In genomic region chr16:50156590-50156989, GRCh38 we compare ENCODE assay signal across 14 cellular contexts. TPM values are rescaled to one million over a fixed set of nuclear protein-coding genes. Genes with fewer than 3 reads are reported as not detected.
DNase-seq lines count a peak whose midpoint lies in the region; ATAC-seq and TF ChIP-seq lines count a peak whose summit lies in the region.
"Had no signal": no experiment of that assay in that cellular context is flagged by ENCODE, and none has a peak within 500 bp of the region (broad histone marks: within the 10 kb centered on the region; RNA-seq: fewer than 3 reads in every experiment).

No MANE protein-coding gene starts in this region.

- no peak for TF ChIP-seq CTCF in HFFc6 (IDR thresholded peaks at IDR 0.05)
- TF ChIP-seq CTCF in glutamatergic neuron (IDR thresholded peaks at IDR 0.05; ENCODE audit: partially characterized antibody, unreplicated experiment), result no peak
- TF ChIP-seq CTCF in GM23338 (conservative IDR thresholded peaks at IDR 0.05; ENCODE audit: low read depth in 2 of 2), result no peak
- TF ChIP-seq CTCF in chondrocyte (IDR thresholded peaks at IDR 0.05), result no peak

- H3K4me1 Mint-ChIP-seq in activated CD4-positive, alpha-beta memory T cell treated with anti-CD3 and anti-CD28 coated beads for 36 hours (ENCODE audit: low read depth), result peaks cover 57% of the 10 kb centered on the region
- peaks cover 47% of the 10 kb centered on the region for H3K4me1 Mint-ChIP-seq in activated CD4-positive, alpha-beta memory T cell treated with anti-CD3 and anti-CD28 coated beads, Interleukin-2, amount 10 ng/mL, durations not matched to agents 7 days and 5 days
- H3K4me1 Mint-ChIP-seq in HFFc6 (ENCODE audit: low read depth) (peaks cover 67% of the 10 kb centered on the region), glutamatergic neuron (ENCODE audit: low read depth, unreplicated experiment) (peaks cover 17% of the 10 kb centered on the region), GM23338 (peaks cover 19% of the 10 kb centered on the region), chondrocyte (ENCODE audit: low read depth) (peaks cover 45% of the 10 kb centered on the region)
- H3K4me1 Mint-ChIP-seq in stimulated activated memory B cell treated with anti-CD40 and anti-IgM and Interleukin-4, amounts not matched to agents 10 μg/mL and 1 μg/mL and 100 μg/mL, for 72 hours, result peaks cover 63% of the 10 kb centered on the region

- peaks cover 78% of the 10 kb centered on the region for H3K79me2 ChIP-seq in GM23338 (replicated peaks; ENCODE audit: insufficient read depth)

- H3K4me3 ChIP-seq in GM23338, result no peak overlapping the region

- peaks cover 7% of the 10 kb centered on the region for H3K36me3 Mint-ChIP-seq in activated CD4-positive, alpha-beta memory T cell treated with anti-CD3 and anti-CD28 coated beads for 36 hours
- peaks cover 25% of the 10 kb centered on the region for H3K36me3 Mint-ChIP-seq in activated CD4-positive, alpha-beta memory T cell treated with anti-CD3 and anti-CD28 coated beads, Interleukin-2, amount 10 ng/mL, durations not matched to agents 7 days and 5 days (ENCODE audit: low read depth)
- H3K36me3 Mint-ChIP-seq in HFFc6 (ENCODE audit: low read depth), result peaks cover 27% of the 10 kb centered on the region; the same call in 1 of the 2 replicates
- H3K36me3 Mint-ChIP-seq in glutamatergic neuron (ENCODE audit: unreplicated experiment), result no peaks in the 10 kb centered on the region
- H3K36me3 Mint-ChIP-seq in stimulated activated memory B cell treated with anti-CD40 and anti-IgM and Interleukin-4, amounts not matched to agents 10 μg/mL and 1 μg/mL and 100 μg/mL, for 72 hours, result peaks cover 7% of the 10 kb centered on the region
- peaks cover 2% of the 10 kb centered on the region; the same call in 1 of the 3 replicates for H3K36me3 Mint-ChIP-seq in GM23338 (ENCODE audit: low read depth)
- no peaks in the 10 kb centered on the region for H3K36me3 Mint-ChIP-seq in chondrocyte (ENCODE audit: low read depth)

- ATAC-seq in stimulated activated memory B cell treated with anti-CD40 and anti-IgM and Interleukin-4, amounts not matched to agents 10 μg/mL and 1 μg/mL and 100 μg/mL, for 72 hours, result no peak
- no peak for ATAC-seq in GM23338

- peak overlapping the region; percentile 16 for H3K4me3 Mint-ChIP-seq in activated CD4-positive, alpha-beta memory T cell treated with anti-CD3 and anti-CD28 coated beads for 36 hours
- H3K4me3 Mint-ChIP-seq in activated CD4-positive, alpha-beta memory T cell treated with anti-CD3 and anti-CD28 coated beads, Interleukin-2, amount 10 ng/mL, durations not matched to agents 7 days and 5 days, result no peak overlapping the region
- peak overlapping the region; percentile 91 for H3K4me3 Mint-ChIP-seq in HFFc6
- H3K4me3 Mint-ChIP-seq in glutamatergic neuron (ENCODE audit: unreplicated experiment), result peak overlapping the region; percentile 57
- H3K4me3 Mint-ChIP-seq in stimulated activated memory B cell treated with anti-CD40 and anti-IgM and Interleukin-4, amounts not matched to agents 10 μg/mL and 1 μg/mL and 100 μg/mL, for 72 hours, result peak overlapping the region; percentile 35
- no peak overlapping the region for H3K4me3 Mint-ChIP-seq in GM23338
- no peak overlapping the region for H3K4me3 Mint-ChIP-seq in chondrocyte (ENCODE audit: unreplicated experiment)

- no peaks in the 10 kb centered on the region for H3K9me2 ChIP-seq in GM23338 (ENCODE audit: insufficient read depth)

- H4K20me1 ChIP-seq in GM23338 (replicated peaks; ENCODE audit: insufficient read depth), result peaks cover 41% of the 10 kb centered on the region

- H3K4me2 ChIP-seq in GM23338, result no peak overlapping the region

- no peaks in the 10 kb centered on the region for H3K27me3 Mint-ChIP-seq in activated CD4-positive, alpha-beta memory T cell treated with anti-CD3 and anti-CD28 coated beads for 36 hours
- H3K27me3 Mint-ChIP-seq in activated CD4-positive, alpha-beta memory T cell treated with anti-CD3 and anti-CD28 coated beads, Interleukin-2, amount 10 ng/mL, durations not matched to agents 7 days and 5 days, result no peaks in the 10 kb centered on the region
- H3K27me3 Mint-ChIP-seq in HFFc6 (ENCODE audit: insufficient read depth), result no peaks in the 10 kb centered on the region; the same call in 1 of the 2 replicates
- H3K27me3 Mint-ChIP-seq in glutamatergic neuron (ENCODE audit: unreplicated experiment), result peaks cover 7% of the 10 kb centered on the region
- H3K27me3 Mint-ChIP-seq in stimulated activated memory B cell treated with anti-CD40 and anti-IgM and Interleukin-4, amounts not matched to agents 10 μg/mL and 1 μg/mL and 100 μg/mL, for 72 hours, result no peaks in the 10 kb centered on the region
- H3K27me3 Mint-ChIP-seq in GM23338 (ENCODE audit: insufficient read depth, low read depth, poor library complexity), result peaks cover 5% of the 10 kb centered on the region
- H3K27me3 Mint-ChIP-seq in chondrocyte (ENCODE audit: low read depth), result no peaks in the 10 kb centered on the region

- no peak for DNase-seq in activated CD4-positive, alpha-beta memory T cell treated with anti-CD3 and anti-CD28 coated beads for 36 hours
- no peak for DNase-seq in activated CD4-positive, alpha-beta memory T cell treated with anti-CD3 and anti-CD28 coated beads, Interleukin-2, amount 10 ng/mL, durations not matched to agents 7 days and 5 days
- no peak for DNase-seq in HFFc6
- no peak for DNase-seq in glutamatergic neuron
- no peak for DNase-seq in NOMO-1 treated with DMSO at 0.1 percent for 48 hours (lab: John Stamatoyannopoulos, UW; ENCODE audit: unreplicated experiment)
- no peak for DNase-seq in GM23338 (ENCODE audit: low spot score)
- DNase-seq in chondrocyte (ENCODE audit: low spot score), result no peak
- DNase-seq: activated CD8-positive, alpha-beta memory T cell treated with anti-CD3 and anti-CD28 coated beads, Interleukin-2, amount 50 U/mL, for 4 hours; amygdala; mesenchymal stem cell; NCI-H1930 had no signal

- POLR2A ChIA-PET in activated CD4-positive, alpha-beta memory T cell treated with anti-CD3 and anti-CD28 coated beads for 36 hours (lab: Charles Lee), result no interaction called here
- POLR2A ChIA-PET in activated CD4-positive, alpha-beta memory T cell treated with anti-CD3 and anti-CD28 coated beads, Interleukin-2, amount 10 ng/mL, durations not matched to agents 7 days and 5 days (lab: Charles Lee), result interaction anchor here (1.4 kb wide), 1 partner anchor 10 kb away, joined by 4 read pairs; no protein-coding TSS in a partner anchor

- H2AFZ ChIP-seq in GM23338, result no peak overlapping the region

- intact Hi-C loops in activated CD4-positive, alpha-beta memory T cell treated with anti-CD3 and anti-CD28 coated beads for 36 hours (cut with micrococcal nuclease), result no loop called here

- H3K27me3 ChIP-seq in GM23338 (ENCODE audit: insufficient read depth), result no peaks in the 10 kb centered on the region

- H3F3A ChIP-seq in GM23338 (replicated peaks; ENCODE audit: low read depth), result no peaks in the 10 kb centered on the region

- no peak overlapping the region for H3K27ac ChIP-seq in GM23338 (ENCODE audit: low read depth)
- H3K27ac ChIP-seq: coronary artery, epithelial cell of prostate had no signal

- no peaks in the 10 kb centered on the region for H3K36me3 ChIP-seq in GM23338 (ENCODE audit: insufficient read depth)

- H3K4me1 ChIP-seq in GM23338 (ENCODE audit: insufficient read depth), result peaks cover 16% of the 10 kb centered on the region

- CTCF ChIA-PET in activated CD4-positive, alpha-beta memory T cell treated with anti-CD3 and anti-CD28 coated beads for 36 hours (lab: Charles Lee), result interaction anchor here (2.8 to 3.2 kb wide), 2 partner anchors 55 to 132 kb away, joined by 14 to 20 read pairs; partner anchors contain the start of gene CNEP1R1
- CTCF ChIA-PET in activated CD4-positive, alpha-beta memory T cell treated with anti-CD3 and anti-CD28 coated beads, Interleukin-2, amount 10 ng/mL, durations not matched to agents 7 days and 5 days (lab: Charles Lee), result interaction anchor here (1.1 to 3.5 kb wide), 3 partner anchors 40 to 89 kb away, joined by 3 to 21 read pairs (median 6); no protein-coding TSS in a partner anchor

- no peak overlapping the region for H3K27ac Mint-ChIP-seq in activated CD4-positive, alpha-beta memory T cell treated with anti-CD3 and anti-CD28 coated beads for 36 hours
- H3K27ac Mint-ChIP-seq in activated CD4-positive, alpha-beta memory T cell treated with anti-CD3 and anti-CD28 coated beads, Interleukin-2, amount 10 ng/mL, durations not matched to agents 7 days and 5 days, result no peak overlapping the region
- H3K27ac Mint-ChIP-seq in HFFc6 (no peak overlapping the region), glutamatergic neuron (ENCODE audit: unreplicated experiment) (no peak overlapping the region), GM23338 (no peak overlapping the region), chondrocyte (ENCODE audit: unreplicated experiment) (no peak overlapping the region)
- no peak overlapping the region for H3K27ac Mint-ChIP-seq in stimulated activated memory B cell treated with anti-CD40 and anti-IgM and Interleukin-4, amounts not matched to agents 10 μg/mL and 1 μg/mL and 100 μg/mL, for 72 hours

- H3K9me3 Mint-ChIP-seq in activated CD4-positive, alpha-beta memory T cell treated with anti-CD3 and anti-CD28 coated beads for 36 hours, result no peaks in the 10 kb centered on the region
- no peaks in the 10 kb centered on the region for H3K9me3 Mint-ChIP-seq in activated CD4-positive, alpha-beta memory T cell treated with anti-CD3 and anti-CD28 coated beads, Interleukin-2, amount 10 ng/mL, durations not matched to agents 7 days and 5 days
- no peaks in the 10 kb centered on the region for H3K9me3 Mint-ChIP-seq in HFFc6
- H3K9me3 Mint-ChIP-seq in glutamatergic neuron (ENCODE audit: unreplicated experiment), result peaks cover 7% of the 10 kb centered on the region
- no peaks in the 10 kb centered on the region for H3K9me3 Mint-ChIP-seq in stimulated activated memory B cell treated with anti-CD40 and anti-IgM and Interleukin-4, amounts not matched to agents 10 μg/mL and 1 μg/mL and 100 μg/mL, for 72 hours
- H3K9me3 Mint-ChIP-seq in GM23338, result no peaks in the 10 kb centered on the region
- H3K9me3 Mint-ChIP-seq in chondrocyte (ENCODE audit: low read depth), result no peaks in the 10 kb centered on the region

TF ChIP-seq in GM23338, 12 proteins besides CTCF, POLR2A, EP300 and RAD21:
- TF ChIP-seq ZNF331 (CRISPR knock-in tag; IDR thresholded peaks at IDR 0.05; ENCODE audit: low read depth), result no peak
TF ChIP-seq in GM23338: peak in this region for 0.

RNA-seq across cellular contexts. Expression of gene TENT4B, which starts 3.5 kb away (rescaled TPM):
- 10 to 100 TPM; 14.4 to 14.8 TPM for total RNA-seq in activated CD4-positive, alpha-beta memory T cell treated with anti-CD3 and anti-CD28 coated beads for 36 hours
- 10 to 100 TPM; 17.5 to 18.0 TPM for total RNA-seq in activated CD4-positive, alpha-beta memory T cell treated with anti-CD3 and anti-CD28 coated beads, Interleukin-2, amount 10 ng/mL, durations not matched to agents 7 days and 5 days
- total RNA-seq in HFFc6 (2021; fragmentation: NEBNext Ultra II Directional; extraction: Animal tissue kit (Norgen Biotek cat#: 25700)), result 10 to 100 TPM; 19.4 to 23.0 (median 21.6) TPM
- 9.5 TPM for total RNA-seq in glutamatergic neuron (ENCODE audit: unreplicated experiment)
- total RNA-seq in GM23338 (2014; rRNA removed; shearing (Covaris generic)), result 18.3 and 21.3 TPM in 2 replicates
- polyA plus RNA-seq in GM23338 (2016; fragmentation: Nextera tagmentation; extraction: Ambion mirVana), result 16.7 and 17.6 TPM in 2 replicates
- 8.4 to 9.8 TPM (median 9.2 TPM) in 3 replicates for total RNA-seq in chondrocyte

Comparison
In these comparisons a context has a peak if more than half of its experiments do, and no peak if none do; other contexts are left out.
1. H3K4me3 Mint-ChIP-seq: peak in activated CD4-positive, alpha-beta memory T cell treated with anti-CD3 and anti-CD28 coated beads for 36 hours (single experiment), HFFc6 (single experiment), glutamatergic neuron (single experiment) and stimulated activated memory B cell treated with anti-CD40 and anti-IgM and Interleukin-4, amounts not matched to agents 10 μg/mL and 1 μg/mL and 100 μg/mL, for 72 hours (single experiment); none in activated CD4-positive, alpha-beta memory T cell treated with anti-CD3 and anti-CD28 coated beads, Interleukin-2, amount 10 ng/mL, durations not matched to agents 7 days and 5 days (single experiment), GM23338 (single experiment) and chondrocyte (single experiment).